ENCODE assay signal across 1 cellular context in genomic region chr13:19782049-19782726, GRCh38.
TF ChIP-seq lines count a peak whose summit lies in the region.

No MANE protein-coding gene starts in this region.

TF ChIP-seq in K562, 482 proteins besides CTCF, POLR2A, EP300 and RAD21 (continued from another document and continues in another):
- TF ChIP-seq MLLT1 (IDR thresholded peaks at IDR 0.05) (0 out of 4 replicates have a peak, but pooled peaks of 1 of the 2 experiments have one; percentile 65), CBFA2T3 (IDR thresholded peaks at IDR 0.05) (no peak), ZBTB43 (CRISPR knock-in tag; IDR thresholded peaks at IDR 0.05) (no peak), TAL1 (IDR thresholded peaks at IDR 0.05) (no peak), MYBL2 (IDR thresholded peaks at IDR 0.05; ENCODE audit: low read depth) (no peak), MYBL2 (CRISPR knock-in tag; IDR thresholded peaks at IDR 0.05; ENCODE audit: borderline replicate concordance) (no peak), ZNF280B (CRISPR knock-in tag; IDR thresholded peaks at IDR 0.05) (no peak), BRCA1 (IDR thresholded peaks at IDR 0.05) (no peak), BRCA1 (CRISPR knock-in tag; IDR thresholded peaks at IDR 0.05) (no peak), HNRNPUL1 (IDR thresholded peaks at IDR 0.05; ENCODE audit: low read length) (no peak), ZNF79 (CRISPR knock-in tag; IDR thresholded peaks at IDR 0.05; ENCODE audit: low read depth) (no peak), GATAD2B (IDR thresholded peaks at IDR 0.05; ENCODE audit: borderline replicate concordance) (no peak), KAT7 (CRISPR knock-in tag; IDR thresholded peaks at IDR 0.05; ENCODE audit: borderline replicate concordance) (0 out of 2 replicates have a peak, but pooled peaks have one; percentile 28), MXD1 (CRISPR knock-in tag; IDR thresholded peaks at IDR 0.05; ENCODE audit: borderline replicate concordance, poor library complexity, severe bottlenecking) (no peak), SIN3B (IDR thresholded peaks at IDR 0.05; ENCODE audit: low read depth) (no peak), ZC3H11A (IDR thresholded peaks at IDR 0.05; ENCODE audit: low read depth, low read length) (no peak), MEF2D (tag; conservative IDR thresholded peaks at IDR 0.05; ENCODE audit: low read depth) (no peak), RBBP5 (IDR thresholded peaks at IDR 0.05; ENCODE audit: borderline replicate concordance, insufficient read depth, low read length, poor library complexity, severe bottlenecking) (peak; percentile 70), E2F6 (IDR thresholded peaks at IDR 0.05; ENCODE audit: borderline replicate concordance in 1 of 2, extremely low read depth in 1 of 2, insufficient read depth in 1 of 2, insufficient read length in 1 of 2, low read depth in 1 of 2, low read length in 1 of 2, poor library complexity in 1 of 2, severe bottlenecking in 1 of 2) (peak in 1 of 2 experiments; percentile 9), NR1H2 (CRISPR knock-in tag; IDR thresholded peaks at IDR 0.05) (no peak), HMBOX1 (IDR thresholded peaks at IDR 0.05) (no peak), ZFP30 (CRISPR knock-in tag; IDR thresholded peaks at IDR 0.05; ENCODE audit: borderline replicate concordance) (no peak), BCOR (IDR thresholded peaks at IDR 0.05) (no peak), SMARCE1 (IDR thresholded peaks at IDR 0.05) (0 out of 2 replicates have a peak, but pooled peaks have one; percentile 25), HDAC1 (IDR thresholded peaks at IDR 0.05) (no peak), TAF9B (IDR thresholded peaks at IDR 0.05; ENCODE audit: partially characterized antibody) (no peak), ZNF232 (CRISPR knock-in tag; IDR thresholded peaks at IDR 0.05) (0 out of 2 replicates have a peak, but pooled peaks have one; percentile 40), DNMT1 (IDR thresholded peaks at IDR 0.05) (no peak), NFXL1 (CRISPR knock-in tag; IDR thresholded peaks at IDR 0.05) (no peak), ZNF696 (CRISPR knock-in tag; conservative IDR thresholded peaks at IDR 0.05) (no peak), BMI1 (IDR thresholded peaks at IDR 0.05; ENCODE audit: low read length) (no peak), ZBTB1 (CRISPR knock-in tag; IDR thresholded peaks at IDR 0.05; ENCODE audit: borderline replicate concordance, low read depth) (no peak), NCOR1 (IDR thresholded peaks at IDR 0.05) (no peak), PBX2 (CRISPR knock-in tag; IDR thresholded peaks at IDR 0.05; ENCODE audit: low read depth) (no peak), PBX2 (tag; conservative IDR thresholded peaks at IDR 0.05; ENCODE audit: low read depth) (no peak), MYNN (IDR thresholded peaks at IDR 0.05) (no peak), MYNN (CRISPR knock-in tag; IDR thresholded peaks at IDR 0.05) (no peak), SRF (CRISPR knock-in tag; IDR thresholded peaks at IDR 0.05) (no peak), RBM14 (IDR thresholded peaks at IDR 0.05; ENCODE audit: borderline replicate concordance, insufficient read depth, low read depth, low read length) (no peak), SREBF1 (IDR thresholded peaks at IDR 0.05; ENCODE audit: borderline replicate concordance, low read depth, low read length) (no peak), BACH1 (tag; IDR thresholded peaks at IDR 0.05) (no peak), TARDBP (IDR thresholded peaks at IDR 0.05) (no peak), MYC (IDR thresholded peaks at IDR 0.05; ENCODE audit: low read depth, low read length) (no peak), MYC (CRISPR knock-in tag; IDR thresholded peaks at IDR 0.05; ENCODE audit: borderline replicate concordance, low read depth) (no peak), RHOXF2B (CRISPR knock-in tag; conservative IDR thresholded peaks at IDR 0.05) (no peak), SIN3A (IDR thresholded peaks at IDR 0.05; ENCODE audit: borderline replicate concordance in 2 of 2, control insufficient read depth in 1 of 2, low read depth in 2 of 2, low read length in 2 of 2) (peak; percentile 2 to 20; a peak in 1 of 4 replicates), SREBF2 (CRISPR knock-in tag; IDR thresholded peaks at IDR 0.05) (no peak), CHD1 (IDR thresholded peaks at IDR 0.05; ENCODE audit: low read length) (peak; percentile 93), POLR2G (IDR thresholded peaks at IDR 0.05; ENCODE audit: low read depth, low read length) (peak; percentile 83; the same call in 1 of the 2 replicates), CREB1 (IDR thresholded peaks at IDR 0.05) (no peak), CREB1 (CRISPR knock-in tag; IDR thresholded peaks at IDR 0.05) (no peak), NFE2L1 (tag; IDR thresholded peaks at IDR 0.05; ENCODE audit: borderline replicate concordance, low read depth) (no peak), CEBPB (tag; IDR thresholded peaks at IDR 0.05) (no peak), RCOR1 (IDR thresholded peaks at IDR 0.05; ENCODE audit: borderline replicate concordance in 1 of 2, low read depth in 2 of 2, low read length in 2 of 2) (no peak), NCOA6 (IDR thresholded peaks at IDR 0.05) (no peak), ARID1B (IDR thresholded peaks at IDR 0.05) (no peak), RBM22 (IDR thresholded peaks at IDR 0.05; ENCODE audit: low read depth, low read length, poor library complexity, severe bottlenecking) (peak; percentile 20), UBTF (IDR thresholded peaks at IDR 0.05; ENCODE audit: borderline replicate concordance in 1 of 2, low read depth in 2 of 2, low read length in 2 of 2) (0 out of 4 replicates have a peak, but pooled peaks of 1 of the 2 experiments have one; percentile 67), ZBTB49 (CRISPR knock-in tag; IDR thresholded peaks at IDR 0.05; ENCODE audit: borderline replicate concordance) (no peak), ZNF197 (CRISPR knock-in tag; IDR thresholded peaks at IDR 0.05; ENCODE audit: low read depth) (no peak), GTF2B (IDR thresholded peaks at IDR 0.05; ENCODE audit: extremely low read depth, insufficient read length) (no peak)
